Comparison of ENCODE assay signal across 13 cellular contexts in the genomic region with DNA sequence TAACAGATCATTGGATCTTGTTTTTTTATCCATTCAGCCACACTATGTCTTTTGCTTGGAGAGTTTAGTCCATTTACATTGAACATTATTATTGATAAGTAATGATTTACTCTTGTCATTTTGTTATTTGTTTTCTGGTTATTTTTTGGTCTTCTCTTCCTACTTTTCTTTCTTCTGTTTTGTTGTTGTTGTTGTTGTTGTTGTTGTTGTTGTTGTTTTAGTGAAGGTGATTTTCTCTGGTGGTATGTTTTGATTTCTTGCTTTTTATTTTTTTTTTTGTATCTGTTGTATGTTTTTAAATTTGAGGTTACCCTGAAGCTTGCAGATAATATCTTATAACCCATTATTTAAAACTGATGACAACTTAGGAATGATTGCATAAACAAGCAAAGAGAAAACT. TPM values are rescaled to one million over a fixed set of nuclear protein-coding genes. Genes with fewer than 3 reads are reported as not detected.
DNase-seq lines count a peak whose midpoint lies in the region; ATAC-seq, FAIRE-seq and TF ChIP-seq lines count a peak whose summit lies in the region.
"Had no signal": no experiment of that assay in that cellular context is flagged by ENCODE, and none has a peak within 500 bp of the region (broad histone marks: within the 10 kb centered on the region; RNA-seq: fewer than 3 reads in every experiment).

No MANE protein-coding gene starts in this region.

- peaks cover 15% of the 10 kb centered on the region for H3K4me1 Mint-ChIP-seq in T-helper 2 cell treated with Interferon-gamma antibody and Interleukin-4, amounts not matched to agents 5 μg/mL and 100 μg/mL, for 36 hours (ENCODE audit: low read depth)
- H3K4me1 Mint-ChIP-seq in nephron progenitor cell: no peaks in the 10 kb centered on the region

- TF ChIP-seq EP300 in HepG2 (IDR thresholded peaks at IDR 0.05; ENCODE audit: low read depth in 2 of 2, low read length in 2 of 2) (no peak), HepG2 (CRISPR knock-in tag; IDR thresholded peaks at IDR 0.05; ENCODE audit: borderline replicate concordance) (no peak)

- no peaks in the 10 kb centered on the region for H3K27me3 ChIP-seq in HepG2 (ENCODE audit: control insufficient read depth in 1 of 2, insufficient read depth in 2 of 2, low read length in 2 of 2)
- no peaks in the 10 kb centered on the region for H3K27me3 ChIP-seq in right lobe of liver

- peaks cover 39% of the 10 kb centered on the region for H3K9me3 Mint-ChIP-seq in T-helper 2 cell treated with Interferon-gamma antibody and Interleukin-4, amounts not matched to agents 5 μg/mL and 100 μg/mL, for 36 hours
- H3K9me3 Mint-ChIP-seq in nephron progenitor cell: peaks cover 46% of the 10 kb centered on the region

- no peak for TF ChIP-seq RAD21 in HepG2 (CRISPR knock-in tag; IDR thresholded peaks at IDR 0.05)

- no peak overlapping the region for H3K4me3 Mint-ChIP-seq in T-helper 2 cell treated with Interferon-gamma antibody and Interleukin-4, amounts not matched to agents 5 μg/mL and 100 μg/mL, for 36 hours
- H3K4me3 Mint-ChIP-seq in nephron progenitor cell: no peak overlapping the region
- H3K4me3 Mint-ChIP-seq: CD14-positive monocyte, GM23338 had no signal

- no peak for TF ChIP-seq CTCF in HepG2 (CRISPR knock-in tag; IDR thresholded peaks at IDR 0.05)
- no peak for TF ChIP-seq CTCF in right lobe of liver (IDR thresholded peaks at IDR 0.05)
- no peak for TF ChIP-seq CTCF in nephron progenitor cell (IDR thresholded peaks at IDR 0.05)

- peaks cover 17% of the 10 kb centered on the region; the same call in 1 of the 2 replicates for H3K9me3 ChIP-seq in HepG2 (ENCODE audit: low read length)
- no peaks in the 10 kb centered on the region for H3K9me3 ChIP-seq in right lobe of liver

- no peak overlapping the region for H3K9ac ChIP-seq in HepG2 (ENCODE audit: insufficient read depth, low read depth, low read length)

- in situ Hi-C loops in HepG2 (cut with HindIII; ENCODE audit: extremely low pct_ligation_motif_present, low pct_unique_long_range_greater_than_20kb): no loop called here

- CTCF ChIA-PET in HepG2 (lab: Yijun Ruan, JAX; ENCODE audit: low intra/inter-chr PET ratio, low total read pairs): no interaction called here

- no peak overlapping the region for H3K4me2 ChIP-seq in HepG2 (ENCODE audit: low read depth, low read length)
- H3K4me2 ChIP-seq: GM23338 had no signal

- H3K4me3 ChIP-seq in HepG2 (replicated peaks in 1 of 3; ENCODE audit: insufficient read depth in 1 of 3, low read depth in 2 of 3, low read length in 3 of 3) (no peak overlapping the region), right lobe of liver (no peak overlapping the region)
- H3K4me3 ChIP-seq: GM23338 had no signal

- H2AFZ ChIP-seq in HepG2 (ENCODE audit: low read length): no peak overlapping the region
- H2AFZ ChIP-seq: GM23338 had no signal

- peaks cover 8 to 55% of the 10 kb centered on the region in 2 experiments for H3K36me3 ChIP-seq in HepG2 (replicated peaks in 1 of 2; ENCODE audit: control insufficient read depth in 1 of 2, insufficient read depth in 2 of 2, low read length in 2 of 2)
- peaks cover 0 to 12% (median 0%) of the 10 kb centered on the region in 4 donors for H3K36me3 ChIP-seq in right lobe of liver

- POLR2A ChIA-PET in HepG2 (lab: Yijun Ruan, JAX): interaction anchor here (1.3 kb wide), 1 partner anchor 29 kb away, joined by 3 read pairs; a partner anchor contains a TSS

- no peaks in the 10 kb centered on the region for H3K27me3 Mint-ChIP-seq in T-helper 2 cell treated with Interferon-gamma antibody and Interleukin-4, amounts not matched to agents 5 μg/mL and 100 μg/mL, for 36 hours (ENCODE audit: low read depth)
- H3K27me3 Mint-ChIP-seq in nephron progenitor cell (ENCODE audit: low read depth, poor library complexity): no peaks in the 10 kb centered on the region

- intact Hi-C loops in HepG2 (cut with micrococcal nuclease; ENCODE audit: unreplicated experiment) (no loop called here), right lobe of liver (cut with DNase I) (no loop called here)

- peaks cover 1% of the 10 kb centered on the region for H3K79me2 ChIP-seq in HepG2 (ENCODE audit: insufficient read depth, low read length)

- H3K4me1 ChIP-seq in HepG2 (ENCODE audit: insufficient read depth, low read length) (no peaks in the 10 kb centered on the region), right lobe of liver (no peaks in the 10 kb centered on the region)

- H3K36me3 Mint-ChIP-seq in T-helper 2 cell treated with Interferon-gamma antibody and Interleukin-4, amounts not matched to agents 5 μg/mL and 100 μg/mL, for 36 hours (ENCODE audit: low read depth): peaks cover 93% of the 10 kb centered on the region
- peaks cover 95% of the 10 kb centered on the region for H3K36me3 Mint-ChIP-seq in nephron progenitor cell (ENCODE audit: low read depth)

- no peaks in the 10 kb centered on the region for H4K20me1 ChIP-seq in HepG2 (ENCODE audit: insufficient read depth, low read length)

- peak overlapping the region; percentile 4 for H3K27ac Mint-ChIP-seq in T-helper 2 cell treated with Interferon-gamma antibody and Interleukin-4, amounts not matched to agents 5 μg/mL and 100 μg/mL, for 36 hours
- H3K27ac Mint-ChIP-seq in nephron progenitor cell: peak overlapping the region; percentile 27
- H3K27ac Mint-ChIP-seq: GM23338 had no signal

- TF ChIP-seq POLR2A in HepG2 (IDR thresholded peaks at IDR 0.05; ENCODE audit: insufficient read depth in 1 of 2, low read depth in 2 of 2, low read length in 2 of 2) (no peak), right lobe of liver (IDR thresholded peaks at IDR 0.05) (no peak)

- no peak for DNase-seq in T-helper 2 cell treated with Interferon-gamma antibody and Interleukin-4, amounts not matched to agents 5 μg/mL and 100 μg/mL, for 36 hours (ENCODE audit: low spot score)
- no peak for DNase-seq in T-helper 2 cell
- DNase-seq in HepG2 (ENCODE audit: low spot score): no peak
- DNase-seq in right lobe of liver: no peak
- no peak for DNase-seq in nephron progenitor cell
- no peak for DNase-seq in DMS 273 (lab: John Stamatoyannopoulos, UW; ENCODE audit: unreplicated experiment)
- no peak for DNase-seq in frontal cortex (ENCODE audit: low spot score in 2 of 2)
- DNase-seq in ureter (ENCODE audit: low spot score): no peak
- DNase-seq: DMS 273 treated with DMSO at 0.1 percent for 48 hours, H7 had no signal

- H3K27ac ChIP-seq in HepG2 (ENCODE audit: extremely low read length, insufficient read depth, low read length) (no peak overlapping the region), right lobe of liver (no peak overlapping the region)
- H3K27ac ChIP-seq: 22Rv1 had no signal

- no peak for ATAC-seq in HepG2
- no peak for ATAC-seq in right lobe of liver
- ATAC-seq: GM23338 had no signal

- BruUV-seq in HepG2 (replicated peaks; lab: Mats Ljungman, UMichigan): no TSS peak

- FAIRE-seq in HepG2 (lab: Jason Lieb, UNC) (no peak), frontal cortex (lab: Jason Lieb, UNC) (no peak)

RNA-seq across cellular contexts. Expression of a gene that starts 28.6 kb away (rescaled TPM):
- total RNA-seq in HepG2 (2016; rRNA removed; fragmentation: Illumina TruSeq; extraction: Trizol) (96.9 and 207 TPM in 2 replicates), right lobe of liver (10 to 100 TPM; 28.0 to 69.2 (median 49.3) TPM), frontal cortex (134 TPM), ureter (159 TPM)
- total RNA-seq in HepG2 (2016; cell fraction: cytosol; rRNA removed; fragmentation: Illumina TruSeq; extraction: Trizol; ENCODE audit: low read depth): 320 and 373 TPM in 2 replicates
- total RNA-seq in HepG2 (2016; cell fraction: insoluble cytoplasmic fraction; rRNA removed; fragmentation: Illumina TruSeq; extraction: Trizol): 98.4 and 219 TPM in 2 replicates
- 240 and 274 TPM in 2 replicates for total RNA-seq in HepG2 (2016; cell fraction: membrane; rRNA removed; fragmentation: Illumina TruSeq; extraction: Trizol)
- 644 and 668 TPM in 2 replicates for total RNA-seq in HepG2 (2016; cell fraction: nucleus; rRNA removed; fragmentation: Illumina TruSeq; extraction: Trizol)
- polyA plus RNA-seq in HepG2 (2011; rRNA removed): 99.6 and 132 TPM in 2 replicates
- polyA plus RNA-seq in HepG2 (2011; cell fraction: cytosol; rRNA removed): 31.0 and 42.4 TPM in 2 replicates
- polyA plus RNA-seq in HepG2 (2011; cell fraction: nucleus; rRNA removed): 212 and 272 TPM in 2 replicates
- 164 and 195 TPM in 2 replicates for polyA plus RNA-seq in HepG2 (2012)
- 299 and 310 TPM in 2 replicates for polyA plus RNA-seq in HepG2 (2016; cell fraction: cytosol; fragmentation: Illumina TruSeq; extraction: Trizol; ENCODE audit: low read depth)
- 128 and 141 TPM in 2 replicates for polyA plus RNA-seq in HepG2 (2016; cell fraction: insoluble cytoplasmic fraction; fragmentation: Illumina TruSeq; extraction: Trizol; ENCODE audit: low read depth)
- polyA plus RNA-seq in HepG2 (2016; cell fraction: membrane; fragmentation: Illumina TruSeq; extraction: Trizol; ENCODE audit: low read depth): 203 and 217 TPM in 2 replicates
- polyA plus RNA-seq in HepG2 (2016; cell fraction: nucleus; fragmentation: Illumina TruSeq; extraction: Trizol; ENCODE audit: insufficient read depth, low read depth): 962 and 1,010 TPM in 2 replicates
- 44.5 and 146 TPM in 2 replicates for polyA minus RNA-seq in HepG2 (2011; rRNA and poly(A)+ RNA removed; ENCODE audit: low replicate concordance)
- polyA minus RNA-seq in HepG2 (2011; cell fraction: cytosol; rRNA and poly(A)+ RNA removed): 58.0 and 63.0 TPM in 2 replicates
- 1,028 and 1,029 TPM in 2 replicates for polyA minus RNA-seq in HepG2 (2011; cell fraction: nucleus; rRNA and poly(A)+ RNA removed)

RNA-seq across cellular contexts. Expression of a gene that starts 28.8 kb away (rescaled TPM):
- 50.1 and 68.3 TPM in 2 replicates for total RNA-seq in HepG2 (2016; rRNA removed; fragmentation: Illumina TruSeq; extraction: Trizol)
- 25.7 and 26.9 TPM in 2 replicates for total RNA-seq in HepG2 (2016; cell fraction: cytosol; rRNA removed; fragmentation: Illumina TruSeq; extraction: Trizol; ENCODE audit: low read depth)
- total RNA-seq in HepG2 (2016; cell fraction: insoluble cytoplasmic fraction; rRNA removed; fragmentation: Illumina TruSeq; extraction: Trizol): 51.7 and 81.8 TPM in 2 replicates
- 18.4 and 20.7 TPM in 2 replicates for total RNA-seq in HepG2 (2016; cell fraction: membrane; rRNA removed; fragmentation: Illumina TruSeq; extraction: Trizol)
- 25.8 and 27.7 TPM in 2 replicates for total RNA-seq in HepG2 (2016; cell fraction: nucleus; rRNA removed; fragmentation: Illumina TruSeq; extraction: Trizol)
- polyA plus RNA-seq in HepG2 (2011; rRNA removed): 36.1 and 42.7 TPM in 2 replicates
- 17.5 and 31.2 TPM in 2 replicates for polyA plus RNA-seq in HepG2 (2011; cell fraction: cytosol; rRNA removed)
- polyA plus RNA-seq in HepG2 (2011; cell fraction: nucleus; rRNA removed): 16.4 and 20.9 TPM in 2 replicates
- polyA plus RNA-seq in HepG2 (2012): 50.3 and 62.2 TPM in 2 replicates
- 4.0 TPM in 2 replicates for polyA plus RNA-seq in HepG2 (2016; cell fraction: cytosol; fragmentation: Illumina TruSeq; extraction: Trizol; ENCODE audit: low read depth)
- 54.3 and 55.1 TPM in 2 replicates for polyA plus RNA-seq in HepG2 (2016; cell fraction: insoluble cytoplasmic fraction; fragmentation: Illumina TruSeq; extraction: Trizol; ENCODE audit: low read depth)
- polyA plus RNA-seq in HepG2 (2016; cell fraction: membrane; fragmentation: Illumina TruSeq; extraction: Trizol; ENCODE audit: low read depth): 7.4 and 7.6 TPM in 2 replicates
- polyA plus RNA-seq in HepG2 (2016; cell fraction: nucleus; fragmentation: Illumina TruSeq; extraction: Trizol; ENCODE audit: insufficient read depth, low read depth): 29.7 and 38.5 TPM in 2 replicates
- polyA minus RNA-seq in HepG2 (2011; rRNA and poly(A)+ RNA removed; ENCODE audit: low replicate concordance): 12.3 and 13.3 TPM in 2 replicates
- 33.1 and 37.5 TPM in 2 replicates for polyA minus RNA-seq in HepG2 (2011; cell fraction: cytosol; rRNA and poly(A)+ RNA removed)
- polyA minus RNA-seq in HepG2 (2011; cell fraction: nucleus; rRNA and poly(A)+ RNA removed): 40.4 and 47.0 TPM in 2 replicates
- total RNA-seq in right lobe of liver: 100 to 1,000 TPM in 4 of 6 experiments, 10 to 100 TPM in 2; 79.9 to 204 (median 124) TPM
- 37.5 TPM for total RNA-seq in frontal cortex
- total RNA-seq in ureter: 25.6 TPM

RNA-seq across cellular contexts. Expression of a gene that starts 51.2 kb away (rescaled TPM):
- 19.2 and 23.8 TPM in 2 replicates for total RNA-seq in HepG2 (2016; rRNA removed; fragmentation: Illumina TruSeq; extraction: Trizol)
- 5.1 and 7.4 TPM in 2 replicates for total RNA-seq in HepG2 (2016; cell fraction: cytosol; rRNA removed; fragmentation: Illumina TruSeq; extraction: Trizol; ENCODE audit: low read depth)
- total RNA-seq in HepG2 (2016; cell fraction: insoluble cytoplasmic fraction; rRNA removed; fragmentation: Illumina TruSeq; extraction: Trizol): 17.2 and 21.0 TPM in 2 replicates
- 9.8 and 11.9 TPM in 2 replicates for total RNA-seq in HepG2 (2016; cell fraction: membrane; rRNA removed; fragmentation: Illumina TruSeq; extraction: Trizol)
- total RNA-seq in HepG2 (2016; cell fraction: nucleus; rRNA removed; fragmentation: Illumina TruSeq; extraction: Trizol): 54.8 and 58.3 TPM in 2 replicates
- polyA plus RNA-seq in HepG2 (2011; rRNA removed): 5.8 and 6.9 TPM in 2 replicates
- 1.6 and 2.4 TPM in 2 replicates for polyA plus RNA-seq in HepG2 (2011; cell fraction: cytosol; rRNA removed)
- 7.4 and 9.2 TPM in 2 replicates for polyA plus RNA-seq in HepG2 (2011; cell fraction: nucleus; rRNA removed)
- 3.4 and 4.5 TPM in 2 replicates for polyA plus RNA-seq in HepG2 (2012)
- polyA plus RNA-seq in HepG2 (2016; cell fraction: cytosol; fragmentation: Illumina TruSeq; extraction: Trizol; ENCODE audit: low read depth): 0.61 and 0.66 TPM in 2 replicates
- 9.7 and 11.4 TPM in 2 replicates for polyA plus RNA-seq in HepG2 (2016; cell fraction: insoluble cytoplasmic fraction; fragmentation: Illumina TruSeq; extraction: Trizol; ENCODE audit: low read depth)
- 1.7 and 2.1 TPM in 2 replicates for polyA plus RNA-seq in HepG2 (2016; cell fraction: membrane; fragmentation: Illumina TruSeq; extraction: Trizol; ENCODE audit: low read depth)
- 24.7 and 29.2 TPM in 2 replicates for polyA plus RNA-seq in HepG2 (2016; cell fraction: nucleus; fragmentation: Illumina TruSeq; extraction: Trizol; ENCODE audit: insufficient read depth, low read depth)
- polyA minus RNA-seq in HepG2 (2011; rRNA and poly(A)+ RNA removed; ENCODE audit: low replicate concordance): 7.1 and 58.6 TPM in 2 replicates
- polyA minus RNA-seq in HepG2 (2011; cell fraction: cytosol; rRNA and poly(A)+ RNA removed): 6.8 and 8.7 TPM in 2 replicates
- polyA minus RNA-seq in HepG2 (2011; cell fraction: nucleus; rRNA and poly(A)+ RNA removed): 76.9 and 83.3 TPM in 2 replicates
- 10 to 100 TPM in 1 of 6 experiments, 1 to 10 TPM in 5; 3.2 to 10.6 (median 3.9) TPM for total RNA-seq in right lobe of liver
- 36.3 TPM for total RNA-seq in frontal cortex
- 13.5 TPM for total RNA-seq in ureter
